13 cellular contexts compared by ENCODE assay signal in genomic region chr6:21271431-21272155, GRCh38.
"Had no signal": no experiment of that assay in that cellular context is flagged by ENCODE, and none has a peak within 500 bp of the region (broad histone marks: within the 10 kb centered on the region; RNA-seq: fewer than 3 reads in every experiment).

No MANE protein-coding gene starts in this region.

- DNase-seq: activated CD4-positive, alpha-beta T cell treated with anti-CD3 and anti-CD28 coated beads, Interleukin-2, amount 50 U/mL, for 1 hour; activated CD8-positive, alpha-beta memory T cell treated with anti-CD3 and anti-CD28 coated beads for 24 hours; activated naive CD4-positive, alpha-beta T cell; mesendoderm; pancreas; stimulated activated CD4-positive, alpha-beta T cell treated with anti-CD3 and anti-CD28 coated beads, Interleukin-15, amount 100 ng/mL, for 24 hours; stimulated activated CD4-positive, alpha-beta T cell treated with anti-CD3 and anti-CD28 coated beads, Interleukin-4, amount 100 ng/mL, for 1 hour; stimulated activated naive B cell treated with anti-CD40 and anti-IgM and Interleukin-4, amounts not matched to agents 10 μg/mL and 1 μg/mL and 100 μg/mL, for 72 hours; thyroid gland had no signal

- H3K36me3 ChIP-seq: pancreas, thyroid gland had no signal

- H3K9me3 ChIP-seq: pancreas, thyroid gland had no signal

- H3K4me1 ChIP-seq: pancreas, thyroid gland had no signal

- ATAC-seq: esophagus mucosa; pancreas; stimulated activated naive B cell treated with anti-CD40 and anti-IgM and Interleukin-4, amounts not matched to agents 10 μg/mL and 1 μg/mL and 100 μg/mL, for 72 hours had no signal

- H3K4me1 Mint-ChIP-seq: stimulated activated naive B cell treated with anti-CD40 and anti-IgM and Interleukin-4, amounts not matched to agents 10 μg/mL and 1 μg/mL and 100 μg/mL, for 72 hours had no signal

- H3K27me3 Mint-ChIP-seq: stimulated activated naive B cell treated with anti-CD40 and anti-IgM and Interleukin-4, amounts not matched to agents 10 μg/mL and 1 μg/mL and 100 μg/mL, for 72 hours had no signal

- H3K4me3 ChIP-seq: pancreas, skin epidermis, thyroid gland had no signal

- H3K27ac Mint-ChIP-seq: activated T-helper 1 cell treated with anti-CD3 and anti-CD28 coated beads, Interleukin-12 subunit alpha, Interleukin-12 subunit beta, Interleukin-2, Interleukin-4 antibody, amounts not matched to agents 30 ng/mL and 10 ng/mL and 1 ng/mL, durations not matched to agents 14 hours and 24 hours and 36 hours; T-helper 2 cell treated with Interferon-gamma antibody and Interleukin-4, amounts not matched to agents 5 μg/mL and 100 μg/mL, for 36 hours had no signal

- H3K9me3 Mint-ChIP-seq: T-helper 2 cell treated with Interferon-gamma antibody and Interleukin-4, amounts not matched to agents 5 μg/mL and 100 μg/mL, for 36 hours had no signal

- H3K4me3 Mint-ChIP-seq: activated T-helper 1 cell treated with anti-CD3 and anti-CD28 coated beads, Interleukin-12 subunit alpha, Interleukin-12 subunit beta, Interleukin-2, Interleukin-4 antibody, amounts not matched to agents 30 ng/mL and 10 ng/mL and 1 ng/mL, durations not matched to agents 14 hours and 24 hours and 36 hours; stimulated activated naive B cell treated with anti-CD40 and anti-IgM and Interleukin-4, amounts not matched to agents 10 μg/mL and 1 μg/mL and 100 μg/mL, for 72 hours; T-helper 2 cell treated with Interferon-gamma antibody and Interleukin-4, amounts not matched to agents 5 μg/mL and 100 μg/mL, for 36 hours had no signal

- H3K27ac ChIP-seq: pancreas, skin epidermis, thyroid gland had no signal
